2 cellular contexts compared by ENCODE assay signal in the genomic region with DNA sequence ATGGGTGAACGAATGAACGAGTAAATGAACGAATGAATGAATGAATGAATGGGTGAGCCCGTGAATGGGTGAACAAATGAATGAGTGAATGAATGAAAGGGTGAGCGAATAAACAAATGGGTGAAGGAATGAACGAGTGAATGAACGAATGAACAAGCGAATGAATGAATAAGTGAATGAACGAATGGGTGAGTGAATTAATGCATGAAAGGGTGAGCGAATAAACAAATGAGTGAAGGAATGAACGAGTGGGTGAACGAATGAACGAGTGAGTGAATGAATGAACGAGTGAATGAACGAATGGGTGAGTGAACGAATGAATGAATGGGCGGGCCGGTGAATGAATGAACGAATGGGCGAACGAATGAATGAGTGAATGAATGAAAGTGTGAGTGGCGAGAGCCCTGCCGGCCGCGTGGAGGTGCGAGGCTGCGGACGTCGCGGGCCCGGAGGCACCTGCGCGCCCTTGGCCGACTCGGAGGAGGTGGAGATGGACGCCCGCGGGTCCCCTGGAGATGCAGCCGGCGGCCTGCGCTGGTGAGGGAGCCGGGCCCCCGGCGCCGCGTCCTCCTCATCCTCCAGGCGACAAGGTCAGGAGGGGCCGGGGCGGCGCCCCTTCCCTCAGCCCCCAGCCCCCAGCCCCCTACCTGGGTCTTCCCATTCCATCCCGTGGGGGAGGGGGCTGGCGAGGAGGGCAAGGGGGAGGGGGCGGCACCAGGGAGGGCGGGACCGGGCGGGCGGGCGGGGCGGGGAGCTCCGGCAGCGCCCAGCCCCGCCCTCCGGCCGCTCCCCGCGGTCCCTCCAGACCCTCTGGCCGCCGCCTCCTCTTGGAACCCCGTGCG.
TF ChIP-seq lines count a peak whose summit lies in the region.

No MANE protein-coding gene starts in this region.

TF ChIP-seq in HEK293, 187 proteins besides CTCF, POLR2A, EP300 and RAD21 (continued from another document and continues in another):
- no peak for TF ChIP-seq ZNF350 (tag by site-specific recombination; IDR thresholded peaks at IDR 0.05)
- TF ChIP-seq EGR2 (tag by site-specific recombination; IDR thresholded peaks at IDR 0.05; ENCODE audit: low read depth), result no peak
- no peak for TF ChIP-seq GLI2 (tag by site-specific recombination; IDR thresholded peaks at IDR 0.05; ENCODE audit: borderline replicate concordance, low read depth)
- no peak for TF ChIP-seq GFI1B (tag by site-specific recombination; IDR thresholded peaks at IDR 0.05)
- peak; percentile 58 for TF ChIP-seq ZBTB8A (tag by site-specific recombination; IDR thresholded peaks at IDR 0.05)
- peak; percentile 26; the same call in 1 of the 2 replicates for TF ChIP-seq ZFHX2 (tag by site-specific recombination; conservative IDR thresholded peaks at IDR 0.05)
- TF ChIP-seq, protein P1, sequence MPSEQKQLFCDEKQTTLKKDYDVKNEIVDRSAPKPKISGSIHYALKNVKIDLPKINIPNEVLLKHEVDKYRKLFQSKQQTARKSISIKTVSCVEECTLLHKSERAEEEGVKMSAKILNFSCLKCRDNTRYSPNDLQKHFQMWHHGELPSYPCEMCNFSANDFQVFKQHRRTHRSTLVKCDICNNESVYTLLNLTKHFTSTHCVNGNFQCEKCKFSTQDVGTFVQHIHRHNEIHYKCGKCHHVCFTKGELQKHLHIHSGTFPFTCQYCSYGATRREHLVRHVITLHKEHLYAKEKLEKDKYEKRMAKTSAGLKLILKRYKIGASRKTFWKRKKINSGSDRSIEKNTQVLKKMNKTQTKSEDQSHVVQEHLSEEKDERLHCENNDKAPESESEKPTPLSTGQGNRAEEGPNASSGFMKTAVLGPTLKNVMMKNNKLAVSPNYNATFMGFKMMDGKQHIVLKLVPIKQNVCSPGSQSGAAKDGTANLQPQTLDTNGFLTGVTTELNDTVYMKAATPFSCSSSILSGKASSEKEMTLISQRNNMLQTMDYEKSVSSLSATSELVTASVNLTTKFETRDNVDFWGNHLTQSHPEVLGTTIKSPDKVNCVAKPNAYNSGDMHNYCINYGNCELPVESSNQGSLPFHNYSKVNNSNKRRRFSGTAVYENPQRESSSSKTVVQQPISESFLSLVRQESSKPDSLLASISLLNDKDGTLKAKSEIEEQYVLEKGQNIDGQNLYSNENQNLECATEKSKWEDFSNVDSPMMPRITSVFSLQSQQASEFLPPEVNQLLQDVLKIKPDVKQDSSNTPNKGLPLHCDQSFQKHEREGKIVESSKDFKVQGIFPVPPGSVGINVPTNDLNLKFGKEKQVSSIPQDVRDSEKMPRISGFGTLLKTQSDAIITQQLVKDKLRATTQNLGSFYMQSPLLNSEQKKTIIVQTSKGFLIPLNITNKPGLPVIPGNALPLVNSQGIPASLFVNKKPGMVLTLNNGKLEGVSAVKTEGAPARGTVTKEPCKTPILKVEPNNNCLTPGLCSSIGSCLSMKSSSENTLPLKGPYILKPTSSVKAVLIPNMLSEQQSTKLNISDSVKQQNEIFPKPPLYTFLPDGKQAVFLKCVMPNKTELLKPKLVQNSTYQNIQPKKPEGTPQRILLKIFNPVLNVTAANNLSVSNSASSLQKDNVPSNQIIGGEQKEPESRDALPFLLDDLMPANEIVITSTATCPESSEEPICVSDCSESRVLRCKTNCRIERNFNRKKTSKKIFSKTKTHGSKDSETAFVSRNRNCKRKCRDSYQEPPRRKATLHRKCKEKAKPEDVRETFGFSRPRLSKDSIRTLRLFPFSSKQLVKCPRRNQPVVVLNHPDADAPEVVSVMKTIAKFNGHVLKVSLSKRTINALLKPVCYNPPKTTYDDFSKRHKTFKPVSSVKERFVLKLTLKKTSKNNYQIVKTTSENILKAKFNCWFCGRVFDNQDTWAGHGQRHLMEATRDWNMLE (tag by site-specific recombination; conservative IDR thresholded peaks at IDR 0.05; ENCODE audit: low read depth), result no peak
- TF ChIP-seq WT1 (tag by site-specific recombination; IDR thresholded peaks at IDR 0.05), result no peak
- TF ChIP-seq, protein P2, sequence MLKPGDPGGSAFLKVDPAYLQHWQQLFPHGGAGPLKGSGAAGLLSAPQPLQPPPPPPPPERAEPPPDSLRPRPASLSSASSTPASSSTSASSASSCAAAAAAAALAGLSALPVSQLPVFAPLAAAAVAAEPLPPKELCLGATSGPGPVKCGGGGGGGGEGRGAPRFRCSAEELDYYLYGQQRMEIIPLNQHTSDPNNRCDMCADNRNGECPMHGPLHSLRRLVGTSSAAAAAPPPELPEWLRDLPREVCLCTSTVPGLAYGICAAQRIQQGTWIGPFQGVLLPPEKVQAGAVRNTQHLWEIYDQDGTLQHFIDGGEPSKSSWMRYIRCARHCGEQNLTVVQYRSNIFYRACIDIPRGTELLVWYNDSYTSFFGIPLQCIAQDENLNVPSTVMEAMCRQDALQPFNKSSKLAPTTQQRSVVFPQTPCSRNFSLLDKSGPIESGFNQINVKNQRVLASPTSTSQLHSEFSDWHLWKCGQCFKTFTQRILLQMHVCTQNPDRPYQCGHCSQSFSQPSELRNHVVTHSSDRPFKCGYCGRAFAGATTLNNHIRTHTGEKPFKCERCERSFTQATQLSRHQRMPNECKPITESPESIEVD (tag by site-specific recombination; IDR thresholded peaks at IDR 0.05), result no peak
- no peak for TF ChIP-seq HOXD13 (CRISPR knock-in tag; IDR thresholded peaks at IDR 0.05; ENCODE audit: borderline replicate concordance)
- TF ChIP-seq ZNF791 (tag by site-specific recombination; IDR thresholded peaks at IDR 0.05), result no peak
- TF ChIP-seq, protein P3, sequence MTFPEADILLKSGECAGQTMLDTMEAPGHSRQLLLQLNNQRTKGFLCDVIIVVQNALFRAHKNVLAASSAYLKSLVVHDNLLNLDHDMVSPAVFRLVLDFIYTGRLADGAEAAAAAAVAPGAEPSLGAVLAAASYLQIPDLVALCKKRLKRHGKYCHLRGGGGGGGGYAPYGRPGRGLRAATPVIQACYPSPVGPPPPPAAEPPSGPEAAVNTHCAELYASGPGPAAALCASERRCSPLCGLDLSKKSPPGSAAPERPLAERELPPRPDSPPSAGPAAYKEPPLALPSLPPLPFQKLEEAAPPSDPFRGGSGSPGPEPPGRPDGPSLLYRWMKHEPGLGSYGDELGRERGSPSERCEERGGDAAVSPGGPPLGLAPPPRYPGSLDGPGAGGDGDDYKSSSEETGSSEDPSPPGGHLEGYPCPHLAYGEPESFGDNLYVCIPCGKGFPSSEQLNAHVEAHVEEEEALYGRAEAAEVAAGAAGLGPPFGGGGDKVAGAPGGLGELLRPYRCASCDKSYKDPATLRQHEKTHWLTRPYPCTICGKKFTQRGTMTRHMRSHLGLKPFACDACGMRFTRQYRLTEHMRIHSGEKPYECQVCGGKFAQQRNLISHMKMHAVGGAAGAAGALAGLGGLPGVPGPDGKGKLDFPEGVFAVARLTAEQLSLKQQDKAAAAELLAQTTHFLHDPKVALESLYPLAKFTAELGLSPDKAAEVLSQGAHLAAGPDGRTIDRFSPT (tag by site-specific recombination; IDR thresholded peaks at IDR 0.05), result no peak
- TF ChIP-seq, protein P4, sequence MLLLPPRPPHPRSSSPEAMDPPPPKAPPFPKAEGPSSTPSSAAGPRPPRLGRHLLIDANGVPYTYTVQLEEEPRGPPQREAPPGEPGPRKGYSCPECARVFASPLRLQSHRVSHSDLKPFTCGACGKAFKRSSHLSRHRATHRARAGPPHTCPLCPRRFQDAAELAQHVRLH (tag by site-specific recombination; IDR thresholded peaks at IDR 0.05), result peak; percentile 89; the same call in 1 of the 2 replicates

TF ChIP-seq in K562, 482 proteins besides CTCF, POLR2A, EP300 and RAD21 (continued from another document and continues in another):
- TF ChIP-seq, protein P5, sequence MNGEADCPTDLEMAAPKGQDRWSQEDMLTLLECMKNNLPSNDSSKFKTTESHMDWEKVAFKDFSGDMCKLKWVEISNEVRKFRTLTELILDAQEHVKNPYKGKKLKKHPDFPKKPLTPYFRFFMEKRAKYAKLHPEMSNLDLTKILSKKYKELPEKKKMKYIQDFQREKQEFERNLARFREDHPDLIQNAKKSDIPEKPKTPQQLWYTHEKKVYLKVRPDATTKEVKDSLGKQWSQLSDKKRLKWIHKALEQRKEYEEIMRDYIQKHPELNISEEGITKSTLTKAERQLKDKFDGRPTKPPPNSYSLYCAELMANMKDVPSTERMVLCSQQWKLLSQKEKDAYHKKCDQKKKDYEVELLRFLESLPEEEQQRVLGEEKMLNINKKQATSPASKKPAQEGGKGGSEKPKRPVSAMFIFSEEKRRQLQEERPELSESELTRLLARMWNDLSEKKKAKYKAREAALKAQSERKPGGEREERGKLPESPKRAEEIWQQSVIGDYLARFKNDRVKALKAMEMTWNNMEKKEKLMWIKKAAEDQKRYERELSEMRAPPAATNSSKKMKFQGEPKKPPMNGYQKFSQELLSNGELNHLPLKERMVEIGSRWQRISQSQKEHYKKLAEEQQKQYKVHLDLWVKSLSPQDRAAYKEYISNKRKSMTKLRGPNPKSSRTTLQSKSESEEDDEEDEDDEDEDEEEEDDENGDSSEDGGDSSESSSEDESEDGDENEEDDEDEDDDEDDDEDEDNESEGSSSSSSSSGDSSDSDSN (IDR thresholded peaks at IDR 0.05; ENCODE audit: borderline replicate concordance in 1 of 2, low read depth in 2 of 2, low read length in 2 of 2), result peak in 1 of 2 experiments; percentile 20; a peak in 1 of 4 replicates
- TF ChIP-seq CXXC5 (CRISPR knock-in tag; IDR thresholded peaks at IDR 0.05) (peak; percentile 29; the same call in 1 of the 2 replicates), IRF2 (CRISPR knock-in tag; IDR thresholded peaks at IDR 0.05) (no peak), NR2C2 (CRISPR knock-in tag; IDR thresholded peaks at IDR 0.05) (0 out of 2 replicates have a peak, but pooled peaks have one; percentile 20), NR2C2 (tag; IDR thresholded peaks at IDR 0.05) (no peak), CSDE1 (IDR thresholded peaks at IDR 0.05) (0 out of 4 replicates have a peak, but pooled peaks of 1 of the 2 experiments have one; percentile 22)
- TF ChIP-seq, protein P6, sequence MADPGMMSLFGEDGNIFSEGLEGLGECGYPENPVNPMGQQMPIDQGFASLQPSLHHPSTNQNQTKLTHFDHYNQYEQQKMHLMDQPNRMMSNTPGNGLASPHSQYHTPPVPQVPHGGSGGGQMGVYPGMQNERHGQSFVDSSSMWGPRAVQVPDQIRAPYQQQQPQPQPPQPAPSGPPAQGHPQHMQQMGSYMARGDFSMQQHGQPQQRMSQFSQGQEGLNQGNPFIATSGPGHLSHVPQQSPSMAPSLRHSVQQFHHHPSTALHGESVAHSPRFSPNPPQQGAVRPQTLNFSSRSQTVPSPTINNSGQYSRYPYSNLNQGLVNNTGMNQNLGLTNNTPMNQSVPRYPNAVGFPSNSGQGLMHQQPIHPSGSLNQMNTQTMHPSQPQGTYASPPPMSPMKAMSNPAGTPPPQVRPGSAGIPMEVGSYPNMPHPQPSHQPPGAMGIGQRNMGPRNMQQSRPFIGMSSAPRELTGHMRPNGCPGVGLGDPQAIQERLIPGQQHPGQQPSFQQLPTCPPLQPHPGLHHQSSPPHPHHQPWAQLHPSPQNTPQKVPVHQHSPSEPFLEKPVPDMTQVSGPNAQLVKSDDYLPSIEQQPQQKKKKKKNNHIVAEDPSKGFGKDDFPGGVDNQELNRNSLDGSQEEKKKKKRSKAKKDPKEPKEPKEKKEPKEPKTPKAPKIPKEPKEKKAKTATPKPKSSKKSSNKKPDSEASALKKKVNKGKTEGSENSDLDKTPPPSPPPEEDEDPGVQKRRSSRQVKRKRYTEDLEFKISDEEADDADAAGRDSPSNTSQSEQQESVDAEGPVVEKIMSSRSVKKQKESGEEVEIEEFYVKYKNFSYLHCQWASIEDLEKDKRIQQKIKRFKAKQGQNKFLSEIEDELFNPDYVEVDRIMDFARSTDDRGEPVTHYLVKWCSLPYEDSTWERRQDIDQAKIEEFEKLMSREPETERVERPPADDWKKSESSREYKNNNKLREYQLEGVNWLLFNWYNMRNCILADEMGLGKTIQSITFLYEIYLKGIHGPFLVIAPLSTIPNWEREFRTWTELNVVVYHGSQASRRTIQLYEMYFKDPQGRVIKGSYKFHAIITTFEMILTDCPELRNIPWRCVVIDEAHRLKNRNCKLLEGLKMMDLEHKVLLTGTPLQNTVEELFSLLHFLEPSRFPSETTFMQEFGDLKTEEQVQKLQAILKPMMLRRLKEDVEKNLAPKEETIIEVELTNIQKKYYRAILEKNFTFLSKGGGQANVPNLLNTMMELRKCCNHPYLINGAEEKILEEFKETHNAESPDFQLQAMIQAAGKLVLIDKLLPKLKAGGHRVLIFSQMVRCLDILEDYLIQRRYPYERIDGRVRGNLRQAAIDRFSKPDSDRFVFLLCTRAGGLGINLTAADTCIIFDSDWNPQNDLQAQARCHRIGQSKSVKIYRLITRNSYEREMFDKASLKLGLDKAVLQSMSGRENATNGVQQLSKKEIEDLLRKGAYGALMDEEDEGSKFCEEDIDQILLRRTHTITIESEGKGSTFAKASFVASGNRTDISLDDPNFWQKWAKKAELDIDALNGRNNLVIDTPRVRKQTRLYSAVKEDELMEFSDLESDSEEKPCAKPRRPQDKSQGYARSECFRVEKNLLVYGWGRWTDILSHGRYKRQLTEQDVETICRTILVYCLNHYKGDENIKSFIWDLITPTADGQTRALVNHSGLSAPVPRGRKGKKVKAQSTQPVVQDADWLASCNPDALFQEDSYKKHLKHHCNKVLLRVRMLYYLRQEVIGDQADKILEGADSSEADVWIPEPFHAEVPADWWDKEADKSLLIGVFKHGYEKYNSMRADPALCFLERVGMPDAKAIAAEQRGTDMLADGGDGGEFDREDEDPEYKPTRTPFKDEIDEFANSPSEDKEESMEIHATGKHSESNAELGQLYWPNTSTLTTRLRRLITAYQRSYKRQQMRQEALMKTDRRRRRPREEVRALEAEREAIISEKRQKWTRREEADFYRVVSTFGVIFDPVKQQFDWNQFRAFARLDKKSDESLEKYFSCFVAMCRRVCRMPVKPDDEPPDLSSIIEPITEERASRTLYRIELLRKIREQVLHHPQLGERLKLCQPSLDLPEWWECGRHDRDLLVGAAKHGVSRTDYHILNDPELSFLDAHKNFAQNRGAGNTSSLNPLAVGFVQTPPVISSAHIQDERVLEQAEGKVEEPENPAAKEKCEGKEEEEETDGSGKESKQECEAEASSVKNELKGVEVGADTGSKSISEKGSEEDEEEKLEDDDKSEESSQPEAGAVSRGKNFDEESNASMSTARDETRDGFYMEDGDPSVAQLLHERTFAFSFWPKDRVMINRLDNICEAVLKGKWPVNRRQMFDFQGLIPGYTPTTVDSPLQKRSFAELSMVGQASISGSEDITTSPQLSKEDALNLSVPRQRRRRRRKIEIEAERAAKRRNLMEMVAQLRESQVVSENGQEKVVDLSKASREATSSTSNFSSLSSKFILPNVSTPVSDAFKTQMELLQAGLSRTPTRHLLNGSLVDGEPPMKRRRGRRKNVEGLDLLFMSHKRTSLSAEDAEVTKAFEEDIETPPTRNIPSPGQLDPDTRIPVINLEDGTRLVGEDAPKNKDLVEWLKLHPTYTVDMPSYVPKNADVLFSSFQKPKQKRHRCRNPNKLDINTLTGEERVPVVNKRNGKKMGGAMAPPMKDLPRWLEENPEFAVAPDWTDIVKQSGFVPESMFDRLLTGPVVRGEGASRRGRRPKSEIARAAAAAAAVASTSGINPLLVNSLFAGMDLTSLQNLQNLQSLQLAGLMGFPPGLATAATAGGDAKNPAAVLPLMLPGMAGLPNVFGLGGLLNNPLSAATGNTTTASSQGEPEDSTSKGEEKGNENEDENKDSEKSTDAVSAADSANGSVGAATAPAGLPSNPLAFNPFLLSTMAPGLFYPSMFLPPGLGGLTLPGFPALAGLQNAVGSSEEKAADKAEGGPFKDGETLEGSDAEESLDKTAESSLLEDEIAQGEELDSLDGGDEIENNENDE (IDR thresholded peaks at IDR 0.05; ENCODE audit: low read depth, low read length), result no peak
